In genomic region chr18:67023059-67023458, GRCh38 we compare ENCODE assay signal across 26 cellular contexts.
"Had no signal": no experiment of that assay in that cellular context is flagged by ENCODE, and none has a peak within 500 bp of the region (broad histone marks: within the 10 kb centered on the region; RNA-seq: fewer than 3 reads in every experiment).

No MANE protein-coding gene starts in this region.

- H3K27ac ChIP-seq: stomach, suprapubic skin, testis, thoracic aorta, thyroid gland, tibial artery, tibial nerve, transverse colon, upper lobe of left lung, upper lobe of right lung, uterus, vagina had no signal

- DNase-seq: stimulated activated CD4-positive, alpha-beta T cell treated with anti-CD3 and anti-CD28 coated beads, Interleukin-2, amount 100 ng/mL, for 48 hours; stimulated activated CD4-positive, alpha-beta T cell treated with anti-CD3 and anti-CD28 coated beads, Interleukin-4, amount 100 ng/mL, for 1 hour; stimulated activated CD4-positive, alpha-beta T cell treated with anti-CD3 and anti-CD28 coated beads, Interleukin-4, amount 100 ng/mL, for 24 hours; stimulated activated CD4-positive, alpha-beta T cell treated with anti-CD3 and anti-CD28 coated beads, Interleukin-4, amount 100 ng/mL, for 4 hours; stimulated activated CD8-positive, alpha-beta memory T cell treated with anti-CD3 and anti-CD28 coated beads, Interleukin-4, amount 100 ng/mL, for 48 hours; stimulated activated naive B cell treated with anti-CD40 and anti-IgM and Interleukin-4, amounts not matched to agents 10 μg/mL and 1 μg/mL and 100 μg/mL, for 72 hours; stimulated activated naive CD4-positive, alpha-beta T cell; stimulated activated naive CD4-positive, alpha-beta T cell treated with Interleukin-2 at 50 U/mL for 16 hours; stimulated activated naive CD8-positive, alpha-beta T cell treated with anti-CD3 and anti-CD28 coated beads, Interleukin-15, amount 100 ng/mL, for 72 hours; stimulated activated naive CD8-positive, alpha-beta T cell treated with anti-CD3 and anti-CD28 coated beads, Interleukin-15, Interleukin-2, amounts not matched to agents 100 U/mL and 50 U/mL, for 24 hours; stomach; substantia nigra; testis; thyroid gland; tibial artery; transverse colon; trophoblast cell; upper lobe of left lung; upper lobe of right lung; uterus had no signal

- H3K9me3 ChIP-seq: stomach, suprapubic skin, testis, thoracic aorta, thyroid gland, tibial artery, tibial nerve, transverse colon, upper lobe of left lung, upper lobe of right lung, uterus, vagina had no signal

- H3K36me3 ChIP-seq: stomach, suprapubic skin, thoracic aorta, thyroid gland, tibial artery, tibial nerve, transverse colon, upper lobe of left lung, upper lobe of right lung, uterus, vagina had no signal

- ATAC-seq: stimulated activated effector memory CD8-positive, alpha-beta T cell treated with anti-CD3 and anti-CD28 coated beads, Interleukin-12 subunit alpha, Interleukin-12 subunit beta, amount 100 ng/mL, for 72 hours; stimulated activated memory B cell treated with anti-CD40 and anti-IgM and Interleukin-4, amounts not matched to agents 10 μg/mL and 1 μg/mL and 100 μg/mL, for 72 hours; stimulated activated naive B cell treated with anti-CD40 and anti-IgM and Interleukin-4, amounts not matched to agents 10 μg/mL and 1 μg/mL and 100 μg/mL, for 72 hours; stimulated activated naive CD8-positive, alpha-beta T cell treated with anti-CD3 and anti-CD28 coated beads, Interleukin-15, amount 100 ng/mL, for 72 hours; stimulated activated naive CD8-positive, alpha-beta T cell treated with anti-CD3 and anti-CD28 coated beads, Interleukin-15, Interleukin-2, amounts not matched to agents 100 U/mL and 50 U/mL, for 24 hours; upper lobe of right lung had no signal

- H3K4me1 ChIP-seq: stomach, suprapubic skin, testis, thyroid gland, tibial artery, tibial nerve, transverse colon, upper lobe of left lung, upper lobe of right lung, uterus, vagina had no signal

- H3K4me3 ChIP-seq: stomach, suprapubic skin, testis, thoracic aorta, thyroid gland, tibial artery, tibial nerve, transverse colon, upper lobe of left lung, upper lobe of right lung, uterus, vagina had no signal

- H3K27me3 ChIP-seq: stomach, suprapubic skin, testis, thyroid gland, tibial artery, tibial nerve, transverse colon, upper lobe of left lung, upper lobe of right lung, uterus, vagina had no signal
